In genomic region chr7:138753611-138754010, GRCh38 we compare ENCODE assay signal across 20 cellular contexts. TPM values are rescaled to one million over a fixed set of nuclear protein-coding genes. Genes with fewer than 3 reads are reported as not detected.
DNase-seq lines count a peak whose midpoint lies in the region; ATAC-seq and TF ChIP-seq lines count a peak whose summit lies in the region.
"Had no signal": no experiment of that assay in that cellular context is flagged by ENCODE, and none has a peak within 500 bp of the region (broad histone marks: within the 10 kb centered on the region; RNA-seq: fewer than 3 reads in every experiment).

No MANE protein-coding gene starts in this region.

- H3K27me3 ChIP-seq in thymus (ENCODE audit: control insufficient read depth, insufficient read depth), result no peaks in the 10 kb centered on the region
- peaks cover 0 to 5% (median 0%) of the 10 kb centered on the region in 45 donors for H3K27me3 ChIP-seq in dorsolateral prefrontal cortex

- no peak overlapping the region for H3K4me3 ChIP-seq in thymus (ENCODE audit: low read length)
- H3K4me3 ChIP-seq in dorsolateral prefrontal cortex, result no peak overlapping the region
- H3K4me3 ChIP-seq: psoas muscle, smooth muscle cell had no signal

- POLR2A ChIA-PET in activated naive CD8-positive, alpha-beta T cell treated with anti-CD3 and anti-CD28 coated beads, Interleukin-2, amount 10 ng/mL, durations not matched to agents 7 days and 5 days (lab: Charles Lee), result no interaction called here

- intact Hi-C loops in natural killer cell (cut with micrococcal nuclease), result loop anchor here (2.0 to 10.0 kb wide), 2 partner anchors 123 to 341 kb away; no protein-coding TSS in a partner anchor
- intact Hi-C loops in dorsolateral prefrontal cortex (cut with DNase I), result no loop called here

- ATAC-seq in natural killer cell (no peak), GM19023 (IDR thresholded peaks at IDR 0.05; ENCODE audit: unreplicated experiment) (no peak)
- no peak for ATAC-seq in natural killer cell treated with Interleukin-12 subunit alpha and Interleukin-12 subunit beta and Interleukin-15 and Interleukin-18, amount 100 ng/mL, for 72 hours
- no peak for ATAC-seq in activated naive CD8-positive, alpha-beta T cell treated with anti-CD3 and anti-CD28 coated beads, Interleukin-2, amount 10 ng/mL, durations not matched to agents 7 days and 5 days (ENCODE audit: low read depth)
- ATAC-seq: activated CD4-positive, CD25-positive, alpha-beta regulatory T cell treated with anti-CD3 and anti-CD28 coated beads, Interleukin-2, amount 50 U/mL, for 24 hours; left ventricle myocardium superior; psoas muscle; stimulated activated memory B cell treated with anti-CD40 and anti-IgM and Interleukin-4, amounts not matched to agents 10 μg/mL and 1 μg/mL and 100 μg/mL, for 72 hours had no signal

- no peaks in the 10 kb centered on the region for H3K36me3 Mint-ChIP-seq in natural killer cell
- no peaks in the 10 kb centered on the region for H3K36me3 Mint-ChIP-seq in natural killer cell treated with Interleukin-12 subunit alpha and Interleukin-12 subunit beta and Interleukin-15 and Interleukin-18, amount 100 ng/mL, for 72 hours
- peaks cover 5% of the 10 kb centered on the region for H3K36me3 Mint-ChIP-seq in T-helper 1 cell treated with Interleukin-12 subunit alpha and Interleukin-12 subunit beta and Interleukin-4 antibody, amounts not matched to agents 30 μg/mL and 1 μg/mL, for 36 hours (ENCODE audit: low read depth)
- no peaks in the 10 kb centered on the region for H3K36me3 Mint-ChIP-seq in activated naive CD8-positive, alpha-beta T cell treated with anti-CD3 and anti-CD28 coated beads, Interleukin-2, amount 10 ng/mL, durations not matched to agents 7 days and 5 days
- H3K36me3 Mint-ChIP-seq: stimulated activated memory B cell treated with anti-CD40 and anti-IgM and Interleukin-4, amounts not matched to agents 10 μg/mL and 1 μg/mL and 100 μg/mL, for 72 hours; type B pancreatic cell had no signal

- H3K27me3 Mint-ChIP-seq in natural killer cell (ENCODE audit: low read depth in 2 of 2), result peaks cover 0 to 7% of the 10 kb centered on the region in 2 donors
- peaks cover 7 to 12% of the 10 kb centered on the region in 2 donors for H3K27me3 Mint-ChIP-seq in natural killer cell treated with Interleukin-12 subunit alpha and Interleukin-12 subunit beta and Interleukin-15 and Interleukin-18, amount 100 ng/mL, for 72 hours
- peaks cover 4% of the 10 kb centered on the region for H3K27me3 Mint-ChIP-seq in T-helper 1 cell treated with Interleukin-12 subunit alpha and Interleukin-12 subunit beta and Interleukin-4 antibody, amounts not matched to agents 30 μg/mL and 1 μg/mL, for 36 hours (ENCODE audit: low read depth)
- H3K27me3 Mint-ChIP-seq in activated naive CD8-positive, alpha-beta T cell treated with anti-CD3 and anti-CD28 coated beads, Interleukin-2, amount 10 ng/mL, durations not matched to agents 7 days and 5 days, result peaks cover 10% of the 10 kb centered on the region
- H3K27me3 Mint-ChIP-seq: type B pancreatic cell had no signal

- H3K4me1 ChIP-seq in thymus (ENCODE audit: control insufficient read depth, insufficient read depth, low read length), result peaks cover 57% of the 10 kb centered on the region
- H3K4me1 ChIP-seq: psoas muscle had no signal

- H3K27ac Mint-ChIP-seq in natural killer cell, result peak overlapping the region; percentile 83
- peak overlapping the region in 1 of 2 donors; percentile 60 for H3K27ac Mint-ChIP-seq in natural killer cell treated with Interleukin-12 subunit alpha and Interleukin-12 subunit beta and Interleukin-15 and Interleukin-18, amount 100 ng/mL, for 72 hours
- peak overlapping the region; percentile 92 for H3K27ac Mint-ChIP-seq in T-helper 1 cell treated with Interleukin-12 subunit alpha and Interleukin-12 subunit beta and Interleukin-4 antibody, amounts not matched to agents 30 μg/mL and 1 μg/mL, for 36 hours
- no peak overlapping the region for H3K27ac Mint-ChIP-seq in activated naive CD8-positive, alpha-beta T cell treated with anti-CD3 and anti-CD28 coated beads, Interleukin-2, amount 10 ng/mL, durations not matched to agents 7 days and 5 days
- H3K27ac Mint-ChIP-seq: stimulated activated memory B cell treated with anti-CD40 and anti-IgM and Interleukin-4, amounts not matched to agents 10 μg/mL and 1 μg/mL and 100 μg/mL, for 72 hours; type B pancreatic cell had no signal

- TF ChIP-seq CTCF in natural killer cell (IDR thresholded peaks at IDR 0.05) (no peak), dorsolateral prefrontal cortex (IDR thresholded peaks at IDR 0.05 in 54 of 56, conservative IDR thresholded peaks at IDR 0.05 in 2 of 56; ENCODE audit: low read depth in 1 of 56, partially characterized antibody in 56 of 56) (no peak)

- peaks cover 16 to 35% of the 10 kb centered on the region in 2 donors for H3K4me1 Mint-ChIP-seq in natural killer cell
- H3K4me1 Mint-ChIP-seq in natural killer cell treated with Interleukin-12 subunit alpha and Interleukin-12 subunit beta and Interleukin-15 and Interleukin-18, amount 100 ng/mL, for 72 hours (ENCODE audit: low read depth in 2 of 2), result peaks cover 14 to 45% of the 10 kb centered on the region in 2 donors
- peaks cover 65% of the 10 kb centered on the region for H3K4me1 Mint-ChIP-seq in T-helper 1 cell treated with Interleukin-12 subunit alpha and Interleukin-12 subunit beta and Interleukin-4 antibody, amounts not matched to agents 30 μg/mL and 1 μg/mL, for 36 hours (ENCODE audit: low read depth)
- peaks cover 36% of the 10 kb centered on the region for H3K4me1 Mint-ChIP-seq in activated naive CD8-positive, alpha-beta T cell treated with anti-CD3 and anti-CD28 coated beads, Interleukin-2, amount 10 ng/mL, durations not matched to agents 7 days and 5 days
- H3K4me1 Mint-ChIP-seq: stimulated activated memory B cell treated with anti-CD40 and anti-IgM and Interleukin-4, amounts not matched to agents 10 μg/mL and 1 μg/mL and 100 μg/mL, for 72 hours had no signal

- H3K27ac ChIP-seq in thymus (ENCODE audit: low read depth) (peak overlapping the region; percentile 73), dorsolateral prefrontal cortex (no peak overlapping the region)
- H3K27ac ChIP-seq: psoas muscle had no signal

- WGBS in thymus, result 53% methylated on average over 5 of the region's 5 CpGs

- no peaks in the 10 kb centered on the region for H3K9me3 Mint-ChIP-seq in natural killer cell
- no peaks in the 10 kb centered on the region for H3K9me3 Mint-ChIP-seq in natural killer cell treated with Interleukin-12 subunit alpha and Interleukin-12 subunit beta and Interleukin-15 and Interleukin-18, amount 100 ng/mL, for 72 hours
- H3K9me3 Mint-ChIP-seq in T-helper 1 cell treated with Interleukin-12 subunit alpha and Interleukin-12 subunit beta and Interleukin-4 antibody, amounts not matched to agents 30 μg/mL and 1 μg/mL, for 36 hours, result no peaks in the 10 kb centered on the region
- no peaks in the 10 kb centered on the region for H3K9me3 Mint-ChIP-seq in activated naive CD8-positive, alpha-beta T cell treated with anti-CD3 and anti-CD28 coated beads, Interleukin-2, amount 10 ng/mL, durations not matched to agents 7 days and 5 days
- H3K9me3 Mint-ChIP-seq: stimulated activated memory B cell treated with anti-CD40 and anti-IgM and Interleukin-4, amounts not matched to agents 10 μg/mL and 1 μg/mL and 100 μg/mL, for 72 hours; type B pancreatic cell had no signal

- H3K4me3 Mint-ChIP-seq in natural killer cell, result no peak overlapping the region
- no peak overlapping the region for H3K4me3 Mint-ChIP-seq in natural killer cell treated with Interleukin-12 subunit alpha and Interleukin-12 subunit beta and Interleukin-15 and Interleukin-18, amount 100 ng/mL, for 72 hours
- H3K4me3 Mint-ChIP-seq in T-helper 1 cell treated with Interleukin-12 subunit alpha and Interleukin-12 subunit beta and Interleukin-4 antibody, amounts not matched to agents 30 μg/mL and 1 μg/mL, for 36 hours, result peak overlapping the region; percentile 52
- H3K4me3 Mint-ChIP-seq in activated naive CD8-positive, alpha-beta T cell treated with anti-CD3 and anti-CD28 coated beads, Interleukin-2, amount 10 ng/mL, durations not matched to agents 7 days and 5 days, result peak overlapping the region; percentile 65
- H3K4me3 Mint-ChIP-seq: stimulated activated memory B cell treated with anti-CD40 and anti-IgM and Interleukin-4, amounts not matched to agents 10 μg/mL and 1 μg/mL and 100 μg/mL, for 72 hours; type B pancreatic cell had no signal

- DNase-seq in natural killer cell, result no peak
- no peak for DNase-seq in natural killer cell treated with Interleukin-12 subunit alpha and Interleukin-12 subunit beta and Interleukin-15 and Interleukin-18, amount 100 ng/mL, for 72 hours (ENCODE audit: low spot score)
- DNase-seq in activated naive CD8-positive, alpha-beta T cell treated with anti-CD3 and anti-CD28 coated beads, Interleukin-2, amount 10 ng/mL, durations not matched to agents 7 days and 5 days, result no peak
- no peak for DNase-seq in dorsolateral prefrontal cortex
- DNase-seq: caudate nucleus, DMS153, Kasumi-1, left ventricle myocardium superior, NCI-H2227 treated with DMSO at 0.1 percent for 48 hours, psoas muscle, Right ventricle myocardium superior had no signal

- H3K9me3 ChIP-seq in thymus (ENCODE audit: control insufficient read depth), result no peaks in the 10 kb centered on the region
- H3K9me3 ChIP-seq: psoas muscle had no signal

- no peaks in the 10 kb centered on the region for H3K36me3 ChIP-seq in thymus (ENCODE audit: control insufficient read depth, insufficient read depth)

RNA-seq across cellular contexts. Expression of gene TMEM213, which starts 44.2 kb away (rescaled TPM):
- not detected for total RNA-seq in natural killer cell
- total RNA-seq in natural killer cell treated with Interleukin-12 subunit alpha and Interleukin-12 subunit beta and Interleukin-15 and Interleukin-18, amount 100 ng/mL, for 72 hours, result not detected
- total RNA-seq in activated naive CD8-positive, alpha-beta T cell treated with anti-CD3 and anti-CD28 coated beads, Interleukin-2, amount 10 ng/mL, durations not matched to agents 7 days and 5 days, result not detected
- 0.25 TPM for polyA plus RNA-seq in thymus
- not detected for total RNA-seq in dorsolateral prefrontal cortex
- total RNA-seq: H4; left ventricle myocardium superior; psoas muscle; Right ventricle myocardium superior; smooth muscle cell; T-helper 2 cell treated with Interferon-gamma antibody and Interleukin-4, amounts not matched to agents 100 ng/mL and 5 ng/mL, for 36 hours had no signal
- polyA plus RNA-seq: psoas muscle, smooth muscle cell had no signal

RNA-seq across cellular contexts. Expression of gene ATP6V0A4, which starts 44.4 kb away (rescaled TPM):
- total RNA-seq in natural killer cell (not detected), dorsolateral prefrontal cortex (1 to 10 TPM in 47 of 120 experiments, under 1 TPM in 64, not detected in 9; 0.16 to 4.1 (median 0.85) TPM)
- total RNA-seq in natural killer cell treated with Interleukin-12 subunit alpha and Interleukin-12 subunit beta and Interleukin-15 and Interleukin-18, amount 100 ng/mL, for 72 hours, result under 1 TPM; 0.21 to 0.98 TPM
- not detected for total RNA-seq in activated naive CD8-positive, alpha-beta T cell treated with anti-CD3 and anti-CD28 coated beads, Interleukin-2, amount 10 ng/mL, durations not matched to agents 7 days and 5 days
- 1.8 TPM for polyA plus RNA-seq in thymus
- total RNA-seq: left ventricle myocardium superior; Right ventricle myocardium superior; T-helper 2 cell treated with Interferon-gamma antibody and Interleukin-4, amounts not matched to agents 100 ng/mL and 5 ng/mL, for 36 hours had no signal
- polyA plus RNA-seq: psoas muscle, smooth muscle cell had no signal

RNA-seq across cellular contexts. Expression of gene SVOPL, which starts 52.4 kb away (rescaled TPM):
- not detected for total RNA-seq in natural killer cell
- not detected for total RNA-seq in natural killer cell treated with Interleukin-12 subunit alpha and Interleukin-12 subunit beta and Interleukin-15 and Interleukin-18, amount 100 ng/mL, for 72 hours
- total RNA-seq in activated naive CD8-positive, alpha-beta T cell treated with anti-CD3 and anti-CD28 coated beads, Interleukin-2, amount 10 ng/mL, durations not matched to agents 7 days and 5 days, result 1 to 10 TPM; 2.5 to 4.9 TPM
- 2.6 TPM for polyA plus RNA-seq in thymus
- 1 to 10 TPM in 21 of 120 experiments, under 1 TPM in 91, not detected in 8; 0.08 to 2.3 (median 0.64) TPM for total RNA-seq in dorsolateral prefrontal cortex
- total RNA-seq: H4, left ventricle myocardium superior, psoas muscle, Right ventricle myocardium superior, smooth muscle cell had no signal
- polyA plus RNA-seq: smooth muscle cell had no signal

Comparison
In these comparisons a context has a peak if more than half of its experiments do, and no peak if none do; other contexts are left out.
1. H3K4me3 Mint-ChIP-seq: peak in T-helper 1 cell treated with Interleukin-12 subunit alpha and Interleukin-12 subunit beta and Interleukin-4 antibody, amounts not matched to agents 30 μg/mL and 1 μg/mL, for 36 hours (single experiment) and activated naive CD8-positive, alpha-beta T cell treated with anti-CD3 and anti-CD28 coated beads, Interleukin-2, amount 10 ng/mL, durations not matched to agents 7 days and 5 days (single experiment); none in natural killer cell (single experiment) and natural killer cell treated with Interleukin-12 subunit alpha and Interleukin-12 subunit beta and Interleukin-15 and Interleukin-18, amount 100 ng/mL, for 72 hours (single experiment).